Comparison of ENCODE assay signal across 8 cellular contexts in the genomic region with DNA sequence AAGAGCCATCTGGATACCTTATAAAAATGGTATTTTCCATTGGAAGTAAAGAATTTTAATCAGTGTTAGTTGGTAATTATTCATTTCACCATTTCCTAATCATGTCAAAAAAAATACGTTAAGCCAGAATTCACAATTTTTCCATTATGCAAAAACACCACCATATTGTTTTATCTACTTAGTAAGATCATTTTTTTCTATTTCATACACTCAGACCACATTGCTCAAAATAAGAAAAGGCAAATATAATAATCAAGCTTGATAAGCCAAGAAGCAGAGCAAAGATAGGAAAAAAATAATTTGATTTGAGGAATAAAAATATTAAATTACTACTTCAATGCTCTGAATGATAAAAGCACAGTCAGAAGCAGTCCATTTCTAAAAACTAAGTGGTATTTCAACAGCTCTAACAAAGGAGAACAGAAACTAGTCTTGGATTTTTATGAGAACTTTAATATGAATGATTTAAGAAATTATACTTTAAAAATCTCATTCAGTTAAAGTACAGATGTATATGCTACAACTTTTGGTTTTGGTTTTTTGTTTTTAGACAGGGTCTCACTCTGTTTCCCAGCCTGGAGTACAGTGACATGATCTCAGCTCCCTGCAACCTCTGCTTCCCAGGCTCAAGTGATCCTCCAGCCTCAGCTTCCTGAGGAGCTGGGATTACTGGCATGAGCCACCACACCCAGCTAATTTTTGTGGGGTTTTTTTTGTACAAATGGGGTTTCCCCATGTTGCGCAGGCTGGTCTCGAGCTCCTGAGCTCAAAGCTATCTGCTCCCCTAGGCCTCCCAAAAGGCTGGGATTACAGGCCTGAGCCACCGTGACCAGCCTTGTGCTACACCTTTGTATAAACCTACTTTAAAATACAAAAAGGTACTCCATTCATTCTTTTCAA. TPM values are rescaled to one million over a fixed set of nuclear protein-coding genes. Genes with fewer than 3 reads are reported as not detected.
DNase-seq lines count a peak whose midpoint lies in the region; ATAC-seq lines count a peak whose summit lies in the region.

No MANE protein-coding gene starts in this region.

- H3K4me3 Mint-ChIP-seq in memory B cell = peak overlapping the region; percentile 44

- intact Hi-C loops in posterior vena cava (cut with DNase I) = no loop called here

- H3K9me3 Mint-ChIP-seq in memory B cell = no peaks in the 10 kb centered on the region

- H3K36me3 Mint-ChIP-seq in memory B cell = no peaks in the 10 kb centered on the region

- no peaks in the 10 kb centered on the region for H3K27me3 Mint-ChIP-seq in memory B cell

- H3K4me1 Mint-ChIP-seq in memory B cell = peaks cover 10% of the 10 kb centered on the region

- H3K27ac Mint-ChIP-seq in memory B cell = peak overlapping the region; percentile 90

- DNase-seq in CD1c-positive myeloid dendritic cell (ENCODE audit: extremely low spot score) (peak; percentile 51), memory B cell (ENCODE audit: low spot score in 2 of 2) (peak; percentile 22 to 29), NCI-H2081 (lab: John Stamatoyannopoulos, UW) (no peak), HT-29 (ENCODE audit: low spot score) (no peak), posterior vena cava (ENCODE audit: low spot score) (no peak)
- peak; percentile 1 for DNase-seq in activated effector memory CD4-positive, alpha-beta T cell treated with Interleukin-2 at 50 U/mL for 16 hours

- ATAC-seq in GM21390 (IDR thresholded peaks at IDR 0.05; ENCODE audit: unreplicated experiment) = peak; percentile 82
- ATAC-seq in HG03571 (IDR thresholded peaks at IDR 0.05; ENCODE audit: unreplicated experiment) = peak; percentile 63
- peak; percentile 87 for ATAC-seq in memory B cell (ENCODE audit: low read depth)

RNA-seq across cellular contexts. Expression of a gene that starts 46.6 kb away (rescaled TPM):
- not detected in 2 replicates for total RNA-seq in HT-29 (2014; rRNA removed; shearing (Covaris generic))
- 1 to 10 TPM in 1 of 2 donors, under 1 TPM in 1; 0.05 to 1.3 TPM for total RNA-seq in posterior vena cava

Comparison
In these comparisons a context has a peak if more than half of its experiments do, and no peak if none do; other contexts are left out.
1. DNase-seq: peak in CD1c-positive myeloid dendritic cell (single experiment), activated effector memory CD4-positive, alpha-beta T cell treated with Interleukin-2 at 50 U/mL for 16 hours (single experiment) and memory B cell (2 of 2); none in NCI-H2081 (0 of 2), HT-29 (single experiment) and posterior vena cava (single experiment).
2. Peak in every context shown above with its lines, with median percentiles within 50 percentile points of each other: ATAC-seq.